In the genomic region with DNA sequence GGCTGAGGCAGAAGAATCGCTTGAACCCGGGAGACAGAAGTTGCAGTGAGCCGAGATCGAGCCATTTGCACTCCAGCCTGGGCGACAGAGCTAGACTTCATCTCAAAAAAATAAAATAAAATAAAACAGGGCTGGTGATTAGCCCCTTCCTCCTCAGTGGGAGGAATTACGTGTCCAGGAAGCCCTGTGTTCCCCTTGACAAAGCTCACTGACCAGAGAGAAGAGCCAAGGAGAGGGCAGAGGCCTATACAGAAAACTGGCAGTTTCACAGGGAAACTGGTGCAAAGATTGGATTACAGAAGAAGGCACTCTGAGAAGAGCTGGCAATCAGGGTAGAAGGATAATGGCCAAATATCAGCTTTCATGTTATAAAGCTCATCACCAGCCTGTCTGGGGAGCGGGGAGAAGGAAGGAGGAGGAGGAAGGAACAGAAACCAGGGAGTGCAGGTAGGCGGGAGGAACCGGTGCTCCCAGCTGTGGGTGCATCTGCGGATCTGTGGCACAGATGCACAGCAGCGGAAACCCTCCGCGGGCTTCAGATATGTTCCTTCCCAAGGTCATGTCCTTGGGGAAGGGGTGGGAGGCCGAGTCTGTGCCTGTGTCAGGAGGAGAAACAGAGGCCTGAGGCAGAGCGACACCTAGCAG, we compare ENCODE assay signal across 29 cellular contexts. TPM values are rescaled to one million over a fixed set of nuclear protein-coding genes. Genes with fewer than 3 reads are reported as not detected.
DNase-seq lines count a peak whose midpoint lies in the region; ATAC-seq, FAIRE-seq and TF ChIP-seq lines count a peak whose summit lies in the region.
"Had no signal": no experiment of that assay in that cellular context is flagged by ENCODE, and none has a peak within 500 bp of the region (broad histone marks: within the 10 kb centered on the region; RNA-seq: fewer than 3 reads in every experiment).

No MANE protein-coding gene starts in this region.

- TF ChIP-seq CTCF in dorsolateral prefrontal cortex (IDR thresholded peaks at IDR 0.05 in 54 of 56, conservative IDR thresholded peaks at IDR 0.05 in 2 of 56; ENCODE audit: low read depth in 1 of 56, partially characterized antibody in 56 of 56), result no peak
- TF ChIP-seq CTCF in psoas muscle (IDR thresholded peaks at IDR 0.05), result no peak

- TF ChIP-seq POLR2A in GM12891 (IDR thresholded peaks at IDR 0.05; ENCODE audit: low read depth, low read length), result no peak

- H3K27me3 ChIP-seq in dorsolateral prefrontal cortex, result no peaks in the 10 kb centered on the region
- no peaks in the 10 kb centered on the region for H3K27me3 ChIP-seq in psoas muscle (ENCODE audit: insufficient read depth in 3 of 3, low read length in 2 of 3)
- H3K27me3 ChIP-seq: stomach, tibial nerve had no signal

- intact Hi-C loops in dorsolateral prefrontal cortex (cut with DNase I) (no loop called here), psoas muscle (cut with DNase I) (loop anchor here in 1 of 2 donors (5.0 kb wide), 1 partner anchor 38 kb away; no protein-coding TSS in a partner anchor)

- H3K9me3 ChIP-seq in psoas muscle, result no peaks in the 10 kb centered on the region
- H3K9me3 ChIP-seq: stomach, tibial nerve had no signal

- H3K4me3 ChIP-seq in dorsolateral prefrontal cortex, result peak overlapping the region in 1 of 59 donors; percentile 8
- no peak overlapping the region for H3K4me3 ChIP-seq in psoas muscle
- H3K4me3 ChIP-seq: stomach, tibial nerve had no signal

- H3K36me3 ChIP-seq in psoas muscle (ENCODE audit: insufficient read depth in 1 of 2, low read depth in 1 of 2), result no peaks in the 10 kb centered on the region
- H3K36me3 ChIP-seq: stomach had no signal

- DNase-seq in GM12891 (ENCODE audit: insufficient read length, low spot score), result no peak
- DNase-seq in NCI-H2171 treated with DMSO at 0.1 percent for 48 hours (lab: John Stamatoyannopoulos, UW), result peak; percentile 95
- DNase-seq in dorsolateral prefrontal cortex, result no peak
- DNase-seq in psoas muscle, result no peak
- DNase-seq in D341Med (ENCODE audit: low spot score), result no peak
- no peak for DNase-seq in stimulated activated CD4-positive, alpha-beta T cell treated with anti-CD3 and anti-CD28 coated beads, Interleukin-2, amount 100 ng/mL, for 24 hours
- DNase-seq: activated CD8-positive, alpha-beta memory T cell treated with anti-CD3 and anti-CD28 coated beads for 24 hours; activated gamma-delta T cell; CD4-positive, alpha-beta T cell; cerebellar nuclear complex; Kasumi-1; naive thymus-derived CD8-positive, alpha-beta T cell; NCI-H1436 treated with DMSO at 0.1 percent for 48 hours; NCI-H2227 treated with DMSO at 0.1 percent for 48 hours; retina; small intestine; stimulated activated CD8-positive, alpha-beta memory T cell treated with anti-CD3 and anti-CD28 coated beads, Interleukin-4, amount 100 ng/mL, for 48 hours; stomach; T-helper 1 cell had no signal

- ATAC-seq in psoas muscle, result no peak
- ATAC-seq in HG02981 (IDR thresholded peaks at IDR 0.05; ENCODE audit: unreplicated experiment), result no peak
- ATAC-seq: naive thymus-derived CD8-positive, alpha-beta T cell had no signal

- H3K4me1 ChIP-seq in psoas muscle, result peaks cover 36% of the 10 kb centered on the region

- 60 to 81% (median 70%) methylated on average over 15 of the region's 15 CpGs for WGBS in psoas muscle, 3 donors

- peak; percentile 9 for FAIRE-seq in GM12891 (lab: Jason Lieb, UNC)
- FAIRE-seq: keratinocyte, small intestine had no signal

- peak overlapping the region in 52 of 59 donors; percentile 14 to 90 (median 68) for H3K27ac ChIP-seq in dorsolateral prefrontal cortex
- H3K27ac ChIP-seq in psoas muscle, result peak overlapping the region; percentile 16
- H3K27ac ChIP-seq: epithelial cell of prostate, HL-60, stomach, tibial nerve had no signal

TF ChIP-seq in GM12891, 5 proteins besides CTCF, POLR2A, EP300 and RAD21:
- TF ChIP-seq TAF1 (IDR thresholded peaks at IDR 0.05; ENCODE audit: low read depth, low read length) (no peak), PAX5 (IDR thresholded peaks at IDR 0.05; ENCODE audit: insufficient read depth, low read length, severe bottlenecking) (no peak), POLR2AphosphoS5 (IDR thresholded peaks at IDR 0.05; ENCODE audit: low read depth, low read length) (no peak), SPI1 (IDR thresholded peaks at IDR 0.05; ENCODE audit: low read depth, low read length) (peak; percentile 66), POU2F2 (IDR thresholded peaks at IDR 0.05; ENCODE audit: low read depth, low read length) (no peak)

RNA-seq across cellular contexts. Expression of a gene that starts 6.7 kb away (rescaled TPM):
- polyA plus RNA-seq in GM12891 (2012; ENCODE audit: low read depth, missing spikeins), result 6.7 TPM
- total RNA-seq in dorsolateral prefrontal cortex (100 to 1,000 TPM in 21 of 120 experiments, 10 to 100 TPM in 99; 23.7 to 133 (median 83.8) TPM), psoas muscle (10 to 100 TPM; 18.0 to 61.9 (median 24.2) TPM)
- 1 to 10 TPM; 3.1 to 8.6 (median 3.3) TPM for polyA plus RNA-seq in psoas muscle

RNA-seq across cellular contexts. Expression of a gene that starts 21.2 kb away (rescaled TPM):
- polyA plus RNA-seq in GM12891 (2012; ENCODE audit: low read depth, missing spikeins), result 11.1 TPM
- total RNA-seq in dorsolateral prefrontal cortex (10 to 100 TPM; 19.3 to 93.3 (median 34.4) TPM), psoas muscle (10 to 100 TPM; 18.8 to 28.8 (median 20.1) TPM)
- polyA plus RNA-seq in psoas muscle, result 10 to 100 TPM; 10.2 to 25.4 (median 11.9) TPM

RNA-seq across cellular contexts. Expression of a gene that starts 22.9 kb away (rescaled TPM):
- not detected for polyA plus RNA-seq in GM12891 (2012; ENCODE audit: low read depth, missing spikeins)
- 1 to 10 TPM in 2 of 120 experiments, under 1 TPM in 6, not detected in 112; 0.39 to 1.2 (median 0.72) TPM for total RNA-seq in dorsolateral prefrontal cortex
- total RNA-seq in psoas muscle, result not detected
- polyA plus RNA-seq in psoas muscle, result under 1 TPM in 2 of 3 donors, not detected in 1; 0.04 to 0.21 TPM
- total RNA-seq: CD4-positive, alpha-beta T cell; Daoy; glomerular endothelial cell; naive thymus-derived CD8-positive, alpha-beta T cell; omental fat pad; RPMI7951; SK-MEL-5; tibial nerve had no signal

RNA-seq across cellular contexts. Expression of a gene that starts 51.2 kb away (rescaled TPM):
- polyA plus RNA-seq in GM12891 (2012; ENCODE audit: low read depth, missing spikeins), result 60.3 TPM
- 10 to 100 TPM; 39.7 to 80.2 (median 55.2) TPM for total RNA-seq in dorsolateral prefrontal cortex
- 100 to 1,000 TPM in 2 of 4 donors, 10 to 100 TPM in 2; 77.9 to 112 (median 94.1) TPM for total RNA-seq in psoas muscle
- polyA plus RNA-seq in psoas muscle, result 10 to 100 TPM; 31.4 to 67.7 (median 53.4) TPM
